ENCODE assay signal across 18 cellular contexts in genomic region chr1:183404456-183404855, GRCh38. TPM values are rescaled to one million over a fixed set of nuclear protein-coding genes. Genes with fewer than 3 reads are reported as not detected.
"Had no signal": no experiment of that assay in that cellular context is flagged by ENCODE, and none has a peak within 500 bp of the region (broad histone marks: within the 10 kb centered on the region; RNA-seq: fewer than 3 reads in every experiment).

No MANE protein-coding gene starts in this region.

- H3K36me3 Mint-ChIP-seq: activated naive CD8-positive, alpha-beta T cell treated with anti-CD3 and anti-CD28 coated beads, Interleukin-2, amount 10 ng/mL, durations not matched to agents 7 days and 5 days had no signal

- H3K36me3 ChIP-seq: left lung had no signal

- H3K4me3 ChIP-seq: hepatocyte, left lung had no signal

- H2AFZ ChIP-seq: hepatocyte had no signal

- H3K9me3 Mint-ChIP-seq: activated B cell treated with CpG ODN at 0.5 μM for 24 hours; activated CD4-positive, alpha-beta memory T cell treated with anti-CD3 and anti-CD28 coated beads, Interleukin-2, amount 10 ng/mL, durations not matched to agents 7 days and 5 days; activated T-helper 2 cell treated with anti-CD3 and anti-CD28 coated beads, Interferon-gamma antibody, Interleukin-2, Interleukin-4, amounts not matched to agents 10 μg/mL and 5 μg/mL and 100 μg/mL, durations not matched to agents 14 hours and 24 hours and 36 hours; nephron progenitor cell; stimulated activated naive CD8-positive, alpha-beta T cell treated with anti-CD3 and anti-CD28 coated beads, Interleukin-15, Interleukin-2, amounts not matched to agents 100 ng/mL and 50 ng/mL, for 24 hours had no signal

- ATAC-seq: left lung, right cardiac atrium had no signal

- H3K4me1 ChIP-seq: left lung had no signal

- H3K27me3 ChIP-seq: hepatocyte had no signal

- H3K4me1 Mint-ChIP-seq: activated B cell treated with CpG ODN at 0.5 μM for 24 hours; activated CD4-positive, alpha-beta memory T cell treated with anti-CD3 and anti-CD28 coated beads, Interleukin-2, amount 10 ng/mL, durations not matched to agents 7 days and 5 days; activated naive CD8-positive, alpha-beta T cell treated with anti-CD3 and anti-CD28 coated beads, Interleukin-2, amount 10 ng/mL, durations not matched to agents 7 days and 5 days; nephron progenitor cell had no signal

- H3K9me3 ChIP-seq: left lung had no signal

- H3K27ac Mint-ChIP-seq: activated B cell treated with CpG ODN at 0.5 μM for 24 hours; activated CD4-positive, alpha-beta memory T cell treated with anti-CD3 and anti-CD28 coated beads, Interleukin-2, amount 10 ng/mL, durations not matched to agents 7 days and 5 days; activated naive CD8-positive, alpha-beta T cell treated with anti-CD3 and anti-CD28 coated beads, Interleukin-2, amount 10 ng/mL, durations not matched to agents 7 days and 5 days; activated T-helper 2 cell treated with anti-CD3 and anti-CD28 coated beads, Interferon-gamma antibody, Interleukin-2, Interleukin-4, amounts not matched to agents 10 μg/mL and 5 μg/mL and 100 μg/mL, durations not matched to agents 14 hours and 24 hours and 36 hours; nephron progenitor cell; progenitor cell of endocrine pancreas; stimulated activated naive CD8-positive, alpha-beta T cell treated with anti-CD3 and anti-CD28 coated beads, Interleukin-15, Interleukin-2, amounts not matched to agents 100 ng/mL and 50 ng/mL, for 24 hours had no signal

- H3K4me2 ChIP-seq: hepatocyte had no signal

- DNase-seq: activated B cell treated with CpG ODN at 0.5 μM for 24 hours; activated CD4-positive, alpha-beta memory T cell treated with anti-CD3 and anti-CD28 coated beads, Interleukin-2, amount 10 ng/mL, durations not matched to agents 7 days and 5 days; activated CD4-positive, alpha-beta T cell treated with anti-CD3 and anti-CD28 coated beads for 48 hours; activated naive CD4-positive, alpha-beta T cell treated with Interleukin-2 at 50 U/mL for 16 hours; activated naive CD8-positive, alpha-beta T cell treated with anti-CD3 and anti-CD28 coated beads, Interleukin-2, amount 10 ng/mL, durations not matched to agents 7 days and 5 days; activated T-cell treated with anti-CD3 and anti-CD28 coated beads, Interleukin-2, amount 50 U/mL, for 1 hour; dermis blood vessel endothelial cell; effector memory CD4-positive, alpha-beta T cell; nephron progenitor cell; right cardiac atrium; SW 1271; T-helper 2 cell; trophoblast cell had no signal

- H3K79me2 ChIP-seq: hepatocyte had no signal

- H3K27ac ChIP-seq: hepatocyte, left lung had no signal

- H3K4me3 Mint-ChIP-seq: activated B cell treated with CpG ODN at 0.5 μM for 24 hours; activated CD4-positive, alpha-beta memory T cell treated with anti-CD3 and anti-CD28 coated beads, Interleukin-2, amount 10 ng/mL, durations not matched to agents 7 days and 5 days; activated naive CD8-positive, alpha-beta T cell treated with anti-CD3 and anti-CD28 coated beads, Interleukin-2, amount 10 ng/mL, durations not matched to agents 7 days and 5 days; nephron progenitor cell; stimulated activated naive CD8-positive, alpha-beta T cell treated with anti-CD3 and anti-CD28 coated beads, Interleukin-15, Interleukin-2, amounts not matched to agents 100 ng/mL and 50 ng/mL, for 24 hours had no signal

RNA-seq across cellular contexts. Expression of gene NMNAT2, which starts 13.7 kb away (rescaled TPM):
- total RNA-seq: activated B cell treated with CpG ODN at 0.5 μM for 24 hours; activated naive CD8-positive, alpha-beta T cell treated with anti-CD3 and anti-CD28 coated beads, Interleukin-2, amount 10 ng/mL, durations not matched to agents 7 days and 5 days; activated T-helper 2 cell treated with anti-CD3 and anti-CD28 coated beads, Interferon-gamma antibody, Interleukin-2, Interleukin-4, amounts not matched to agents 10 μg/mL and 5 μg/mL and 100 μg/mL, durations not matched to agents 14 hours and 24 hours and 36 hours had no signal
